ENCODE assay signal across 16 cellular contexts in the genomic region with DNA sequence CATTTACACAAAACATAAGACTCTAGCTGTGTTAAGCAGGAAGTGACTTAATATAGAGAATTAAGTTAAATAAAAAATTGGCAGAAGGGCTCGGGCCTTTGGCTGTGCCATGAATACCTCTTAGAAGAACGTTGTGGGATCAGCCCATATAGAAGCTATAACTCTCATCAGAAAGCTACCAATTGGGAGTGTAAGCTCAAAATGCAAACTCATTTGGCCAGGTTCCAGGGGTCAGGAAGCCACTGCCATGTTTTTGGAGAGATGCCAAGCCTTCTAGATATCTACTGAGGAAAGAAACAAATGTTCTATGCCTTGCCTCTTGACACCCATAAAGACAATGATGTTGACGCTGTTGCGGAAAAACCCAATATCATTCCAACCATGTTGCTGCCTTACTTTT.
"Had no signal": no experiment of that assay in that cellular context is flagged by ENCODE, and none has a peak within 500 bp of the region (broad histone marks: within the 10 kb centered on the region; RNA-seq: fewer than 3 reads in every experiment).

No MANE protein-coding gene starts in this region.

- ATAC-seq: left cardiac atrium; mucosa of descending colon; naive thymus-derived CD8-positive, alpha-beta T cell; right cardiac atrium; stimulated activated memory B cell treated with anti-CD40 and anti-IgM and Interleukin-4, amounts not matched to agents 10 μg/mL and 1 μg/mL and 100 μg/mL, for 72 hours had no signal

- H3K4me1 Mint-ChIP-seq: brain; stimulated activated memory B cell treated with anti-CD40 and anti-IgM and Interleukin-4, amounts not matched to agents 10 μg/mL and 1 μg/mL and 100 μg/mL, for 72 hours had no signal

- H3K9me3 ChIP-seq: mucosa of descending colon, transverse colon had no signal

- H3K27ac Mint-ChIP-seq: activated CD4-positive, alpha-beta memory T cell treated with anti-CD3 and anti-CD28 coated beads for 36 hours; activated naive CD8-positive, alpha-beta T cell; brain; endodermal cell; naive thymus-derived CD8-positive, alpha-beta T cell; stimulated activated memory B cell treated with anti-CD40 and anti-IgM and Interleukin-4, amounts not matched to agents 10 μg/mL and 1 μg/mL and 100 μg/mL, for 72 hours had no signal

- H3K27me3 ChIP-seq: transverse colon had no signal

- H3K27ac ChIP-seq: transverse colon, VCaP had no signal

- H3K27me3 Mint-ChIP-seq: activated naive CD8-positive, alpha-beta T cell; naive thymus-derived CD8-positive, alpha-beta T cell had no signal

- H3K36me3 ChIP-seq: transverse colon had no signal

- H3K4me3 ChIP-seq: mucosa of descending colon, smooth muscle cell, transverse colon had no signal

- H3K4me1 ChIP-seq: transverse colon had no signal

- DNase-seq: activated CD4-positive, alpha-beta memory T cell treated with anti-CD3 and anti-CD28 coated beads for 36 hours; activated gamma-delta T cell; activated T-cell treated with anti-CD3 and anti-CD28 coated beads, Interleukin-2, amount 50 U/mL, for 48 hours; amygdala; endodermal cell; left cardiac atrium; mammary epithelial cell; mucosa of descending colon; naive thymus-derived CD8-positive, alpha-beta T cell; right cardiac atrium; transverse colon had no signal

- H3K4me3 Mint-ChIP-seq: activated CD4-positive, alpha-beta memory T cell treated with anti-CD3 and anti-CD28 coated beads for 36 hours; activated naive CD8-positive, alpha-beta T cell; brain; endodermal cell; naive thymus-derived CD8-positive, alpha-beta T cell; stimulated activated memory B cell treated with anti-CD40 and anti-IgM and Interleukin-4, amounts not matched to agents 10 μg/mL and 1 μg/mL and 100 μg/mL, for 72 hours had no signal

- H3K4me2 ChIP-seq: smooth muscle cell had no signal
